Comparison of ENCODE assay signal across 10 cellular contexts in the genomic region with DNA sequence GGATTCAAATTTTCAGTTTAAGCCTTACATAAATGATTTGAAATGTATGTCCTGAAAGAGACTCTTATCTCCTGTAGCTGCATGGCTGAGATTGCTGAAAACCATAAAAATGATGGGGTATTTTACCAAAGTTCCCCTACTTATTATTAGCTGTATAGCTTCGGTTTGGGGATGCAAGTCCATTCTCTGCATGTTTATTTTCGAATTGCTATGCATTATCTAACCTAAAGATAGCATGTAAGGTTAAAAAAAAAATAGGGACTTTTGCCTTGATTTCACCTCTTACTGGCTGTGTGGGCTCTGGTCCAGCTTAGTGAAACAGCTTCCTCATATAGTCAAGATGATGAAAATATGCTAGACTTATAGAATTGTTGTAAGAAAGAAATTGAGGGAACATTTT. TPM values are rescaled to one million over a fixed set of nuclear protein-coding genes. Genes with fewer than 3 reads are reported as not detected.
"Had no signal": no experiment of that assay in that cellular context is flagged by ENCODE, and none has a peak within 500 bp of the region (broad histone marks: within the 10 kb centered on the region; RNA-seq: fewer than 3 reads in every experiment).

No MANE protein-coding gene starts in this region.

- DNase-seq: H9, Karpas-422, KBM-7 had no signal

- H3K9ac ChIP-seq: KMS-11 had no signal

- FAIRE-seq: H1, H54, HepG2 had no signal

- H3K4me2 ChIP-seq: GM23338, KMS-11 had no signal

- H3K27ac ChIP-seq: HL-60, KMS-11 had no signal

- ATAC-seq: GM23338, HepG2 had no signal

- H2AFZ ChIP-seq: GM23338 had no signal

- H3K4me3 ChIP-seq: GM23338 had no signal

RNA-seq across cellular contexts. Expression of gene ACOXL, which starts 14.0 kb away (rescaled TPM):
- polyA plus RNA-seq: HepG2, IgD-negative memory B cell had no signal
